Comparison of ENCODE assay signal across 8 cellular contexts in genomic region chr12:49133014-49133413, GRCh38. TPM values are rescaled to one million over a fixed set of nuclear protein-coding genes. Genes with fewer than 3 reads are reported as not detected.
DNase-seq lines count a peak whose midpoint lies in the region; ATAC-seq, FAIRE-seq and TF ChIP-seq lines count a peak whose summit lies in the region.

No MANE protein-coding gene starts in this region.

- TF ChIP-seq CTCF in right atrium auricular region (IDR thresholded peaks at IDR 0.05), result no peak
- no peak for TF ChIP-seq CTCF in SU-DHL-6 (IDR thresholded peaks at IDR 0.05; ENCODE audit: insufficient read depth, low read length, poor library complexity, severe bottlenecking)
- no peak for TF ChIP-seq CTCF in fibroblast of pulmonary artery (IDR thresholded peaks at IDR 0.05; ENCODE audit: low read length, missing control alignments)

- peaks cover 45% of the 10 kb centered on the region for H3F3A ChIP-seq in SU-DHL-6 (ENCODE audit: insufficient read depth)

- H3K4me3 ChIP-seq in right atrium auricular region (no peak overlapping the region), SU-DHL-6 (ENCODE audit: insufficient read depth, low read length, poor library complexity, severe bottlenecking) (peak overlapping the region; percentile 56), fibroblast of pulmonary artery (replicated peaks; ENCODE audit: low read depth, low read length) (peak overlapping the region; percentile 83)

- H3K9me2 ChIP-seq in SU-DHL-6 (replicated peaks; ENCODE audit: insufficient read depth, low read length), result no peaks in the 10 kb centered on the region

- H3K79me2 ChIP-seq in SU-DHL-6 (ENCODE audit: insufficient read depth, low read length), result peaks cover 38% of the 10 kb centered on the region

- no peaks in the 10 kb centered on the region for H3K27me3 ChIP-seq in right atrium auricular region
- no peaks in the 10 kb centered on the region for H3K27me3 ChIP-seq in SU-DHL-6 (ENCODE audit: low read length)

- TF ChIP-seq POLR2A in GM12892 (IDR thresholded peaks at IDR 0.05; ENCODE audit: low read depth, low read length), result no peak

- H3K27ac ChIP-seq in right atrium auricular region, result peak overlapping the region; percentile 97 to 98
- H3K27ac ChIP-seq in SU-DHL-6 (ENCODE audit: low read depth, low read length), result peak overlapping the region; percentile 83

- H3K9me3 ChIP-seq in right atrium auricular region, result no peaks in the 10 kb centered on the region
- no peaks in the 10 kb centered on the region for H3K9me3 ChIP-seq in SU-DHL-6 (ENCODE audit: insufficient read depth, low read length)

- peaks cover 13% of the 10 kb centered on the region for H4K20me1 ChIP-seq in SU-DHL-6 (ENCODE audit: low read depth, low read length)

- H3K4me2 ChIP-seq in SU-DHL-6 (ENCODE audit: low read depth, low read length, poor library complexity, severe bottlenecking), result peak overlapping the region; percentile 88

- H3K9ac ChIP-seq in SU-DHL-6 (ENCODE audit: low read length), result peak overlapping the region; percentile 100

- ATAC-seq in Right ventricle myocardium inferior, result no peak

- H2AFZ ChIP-seq in SU-DHL-6 (ENCODE audit: low read depth, low read length, severe bottlenecking), result peak overlapping the region; percentile 76

- H3K36me3 ChIP-seq in right atrium auricular region (peaks cover 19% of the 10 kb centered on the region), SU-DHL-6 (ENCODE audit: low read length) (peaks cover 19% of the 10 kb centered on the region)

- no peak for DNase-seq in right atrium auricular region (ENCODE audit: low spot score)
- no peak for DNase-seq in Right ventricle myocardium inferior (ENCODE audit: missing footprints)
- DNase-seq in fibroblast of pulmonary artery (ENCODE audit: low read depth), result no peak
- peak; percentile 16 for DNase-seq in urothelium cell line (ENCODE audit: low spot score)
- DNase-seq in NK-92 treated with Interleukin-12 subunit alpha and Interleukin-12 subunit beta, amount 100 ng/mL, for 24 hours (lab: John Stamatoyannopoulos, UW), result no peak
- no peak for DNase-seq in GF-D8 (lab: John Stamatoyannopoulos, UW)
- no peak for DNase-seq in GM12892 (ENCODE audit: insufficient read length)

- intact Hi-C loops in Right ventricle myocardium inferior (cut with DNase I), result no loop called here

- H3K4me1 ChIP-seq in right atrium auricular region, result peaks cover 0 to 31% of the 10 kb centered on the region in 2 donors

- FAIRE-seq in urothelium cell line (lab: Jason Lieb, UNC), result no peak
- FAIRE-seq in GM12892 (lab: Jason Lieb, UNC), result no peak

RNA-seq across cellular contexts. Expression of gene TUBA1B, which starts 1.8 kb away (rescaled TPM):
- total RNA-seq in right atrium auricular region (100 to 1,000 TPM; 348 to 654 TPM), Right ventricle myocardium inferior (510 TPM)
- 1,175 TPM for polyA plus RNA-seq in GM12892 (2012; ENCODE audit: missing spikeins)

RNA-seq across cellular contexts. Expression of gene LMBR1L, which starts 22.4 kb away (rescaled TPM):
- total RNA-seq in right atrium auricular region (10 to 100 TPM; 14.6 to 19.2 TPM), Right ventricle myocardium inferior (26.3 TPM)
- polyA plus RNA-seq in GM12892 (2012; ENCODE audit: missing spikeins), result 28.0 TPM

RNA-seq across cellular contexts. Expression of gene DHH, which starts 38.4 kb away (rescaled TPM):
- total RNA-seq in right atrium auricular region, result under 1 TPM; 0.35 to 0.56 TPM
- total RNA-seq in Right ventricle myocardium inferior, result 0.87 TPM
- not detected for polyA plus RNA-seq in GM12892 (2012; ENCODE audit: missing spikeins)

RNA-seq across cellular contexts. Expression of gene TUBA1A, which starts 55.9 kb away (rescaled TPM):
- 100 to 1,000 TPM; 131 to 241 TPM for total RNA-seq in right atrium auricular region
- 135 TPM for total RNA-seq in Right ventricle myocardium inferior
- polyA plus RNA-seq in GM12892 (2012; ENCODE audit: missing spikeins), result 72.0 TPM

Comparison
In these comparisons a context has a peak if more than half of its experiments do, and no peak if none do; other contexts are left out.
1. H3K4me3 ChIP-seq: peak in SU-DHL-6 (single experiment) and fibroblast of pulmonary artery (single experiment); none in right atrium auricular region (0 of 2).